Comparison of ENCODE assay signal across 9 cellular contexts in genomic region chr1:101371259-101371658, GRCh38.
DNase-seq lines count a peak whose midpoint lies in the region; FAIRE-seq and TF ChIP-seq lines count a peak whose summit lies in the region.
"Had no signal": no experiment of that assay in that cellular context is flagged by ENCODE, and none has a peak within 500 bp of the region (broad histone marks: within the 10 kb centered on the region; RNA-seq: fewer than 3 reads in every experiment).

No MANE protein-coding gene starts in this region.

- no peaks in the 10 kb centered on the region for H3K36me3 ChIP-seq in GM23248 (ENCODE audit: low read depth)
- H3K36me3 ChIP-seq in HAP-1 (replicated peaks) = no peaks in the 10 kb centered on the region
- H3K36me3 ChIP-seq: SJSA1 had no signal

- no peaks in the 10 kb centered on the region for H3K9me3 ChIP-seq in GM23248 (ENCODE audit: low read depth)
- no peaks in the 10 kb centered on the region for H3K9me3 ChIP-seq in HAP-1
- H3K9me3 ChIP-seq: SJSA1 had no signal

- no peaks in the 10 kb centered on the region for H3K79me2 ChIP-seq in GM23248 (ENCODE audit: insufficient read depth)

- H3K4me2 ChIP-seq in GM23248 (ENCODE audit: unreplicated experiment) = no peak overlapping the region

- intact Hi-C loops in posterior cingulate gyrus (cut with DNase I) = no loop called here

- no peak for TF ChIP-seq CTCF in LNCaP clone FGC (IDR thresholded peaks at IDR 0.05; ENCODE audit: control insufficient read depth, extremely low read depth, insufficient read depth)

- FAIRE-seq in GM18507 (lab: Jason Lieb, UNC) = peak; percentile 98

- H3K9me2 ChIP-seq in GM23248 (ENCODE audit: insufficient read depth) = no peaks in the 10 kb centered on the region

- H3K4me1 ChIP-seq in GM23248 (ENCODE audit: insufficient read depth) = peaks cover 15% of the 10 kb centered on the region
- no peaks in the 10 kb centered on the region for H3K4me1 ChIP-seq in HAP-1

- no peak overlapping the region for H2AFZ ChIP-seq in GM23248

- no peak overlapping the region for H3K4me3 ChIP-seq in GM23248
- no peak overlapping the region for H3K4me3 ChIP-seq in LNCaP clone FGC (ENCODE audit: low read depth, low read length)
- no peak overlapping the region for H3K4me3 ChIP-seq in HAP-1
- H3K4me3 ChIP-seq: SJSA1 had no signal

- H4K20me1 ChIP-seq in GM23248 (ENCODE audit: insufficient read depth) = no peaks in the 10 kb centered on the region

- H3K27me3 ChIP-seq in GM23248 (replicated peaks; ENCODE audit: insufficient read depth) = peaks cover 4% of the 10 kb centered on the region; the same call in 1 of the 2 replicates
- H3K27me3 ChIP-seq in HAP-1 (ENCODE audit: low read depth) = no peaks in the 10 kb centered on the region
- H3K27me3 ChIP-seq: SJSA1 had no signal

- H3K9ac ChIP-seq in GM23248 = no peak overlapping the region

- H3K27ac ChIP-seq in GM23248 = no peak overlapping the region
- H3K27ac ChIP-seq: SJSA1 had no signal

- peak; percentile 54 for DNase-seq in GM18507 (ENCODE audit: extremely low spot score, insufficient read length, low read depth)
- peak; percentile 74 for DNase-seq in GM23248
- peak; percentile 33 for DNase-seq in LNCaP clone FGC (ENCODE audit: low read depth)
- DNase-seq in fibroblast of peridontal ligament (ENCODE audit: extremely low read depth) = peak; percentile 57
- no peak for DNase-seq in occipital lobe (lab: John Stamatoyannopoulos, UW)
- no peak for DNase-seq in HAP-1 (ENCODE audit: low spot score in 2 of 2)
- DNase-seq in NCI-H187 (lab: John Stamatoyannopoulos, UW) = no peak
- DNase-seq in posterior cingulate gyrus = no peak

- in situ Hi-C loops in GM23248 (cut with MboI) (no loop called here), HAP-1 (cut with MboI; ENCODE audit: low sequenced_read_pairs) (no loop called here)

- H3F3A ChIP-seq in GM23248 (ENCODE audit: insufficient read depth) = peaks cover 14% of the 10 kb centered on the region

Comparison
In these comparisons a context has a peak if more than half of its experiments do, and no peak if none do; other contexts are left out.
1. DNase-seq: peak in GM18507 (single experiment), GM23248 (single experiment), LNCaP clone FGC (single experiment) and fibroblast of peridontal ligament (single experiment); none in occipital lobe (single experiment), HAP-1 (0 of 2), NCI-H187 (0 of 2) and posterior cingulate gyrus (0 of 10).